ENCODE assay signal across 1 cellular context in genomic region chr12:29782821-29783772, GRCh38.
TF ChIP-seq lines count a peak whose summit lies in the region.

No MANE protein-coding gene starts in this region.

TF ChIP-seq in GM12878, 131 proteins besides CTCF, POLR2A, EP300 and RAD21 (continued from another document):
- TF ChIP-seq RUNX3 (IDR thresholded peaks at IDR 0.05; ENCODE audit: low read length) (no peak), CREM (IDR thresholded peaks at IDR 0.05; ENCODE audit: low read depth) (no peak), CEBPB (IDR thresholded peaks at IDR 0.05; ENCODE audit: borderline replicate concordance in 1 of 2, low read depth in 2 of 2, low read length in 2 of 2) (no peak), SRF (IDR thresholded peaks at IDR 0.05; ENCODE audit: low read depth in 2 of 2, low read length in 2 of 2) (no peak), BHLHE40 (IDR thresholded peaks at IDR 0.05; ENCODE audit: borderline replicate concordance in 1 of 2, low read depth in 2 of 2, low read length in 1 of 2) (0 out of 4 replicates have a peak, but pooled peaks of 1 of the 2 experiments have one; percentile 7), CBFB (IDR thresholded peaks at IDR 0.05; ENCODE audit: low read depth) (no peak), IRF3 (IDR thresholded peaks at IDR 0.05) (no peak), LARP7 (IDR thresholded peaks at IDR 0.05) (peak; percentile 67; the same call in 1 of the 2 replicates), SMARCA5 (IDR thresholded peaks at IDR 0.05) (0 out of 2 replicates have a peak, but pooled peaks have one; percentile 72), GATAD2B (conservative IDR thresholded peaks at IDR 0.05; ENCODE audit: low read depth) (peak; percentile 75), NR2F1 (conservative IDR thresholded peaks at IDR 0.05) (0 out of 2 replicates have a peak, but pooled peaks have one; percentile 7), MLLT1 (IDR thresholded peaks at IDR 0.05) (0 out of 2 replicates have a peak, but pooled peaks have one; percentile 53), CHD2 (IDR thresholded peaks at IDR 0.05; ENCODE audit: borderline replicate concordance, low read depth, low read length) (0 out of 2 replicates have a peak, but pooled peaks have one; percentile 2), NRF1 (conservative IDR thresholded peaks at IDR 0.05; ENCODE audit: low read depth, low read length) (no peak), E2F4 (IDR thresholded peaks at IDR 0.05; ENCODE audit: low read depth, low read length) (no peak), MEF2A (IDR thresholded peaks at IDR 0.05; ENCODE audit: insufficient read depth, low read depth, low read length) (no peak), IKZF1 (conservative IDR thresholded peaks at IDR 0.05) (peak; percentile 73)
- TF ChIP-seq, protein P1, sequence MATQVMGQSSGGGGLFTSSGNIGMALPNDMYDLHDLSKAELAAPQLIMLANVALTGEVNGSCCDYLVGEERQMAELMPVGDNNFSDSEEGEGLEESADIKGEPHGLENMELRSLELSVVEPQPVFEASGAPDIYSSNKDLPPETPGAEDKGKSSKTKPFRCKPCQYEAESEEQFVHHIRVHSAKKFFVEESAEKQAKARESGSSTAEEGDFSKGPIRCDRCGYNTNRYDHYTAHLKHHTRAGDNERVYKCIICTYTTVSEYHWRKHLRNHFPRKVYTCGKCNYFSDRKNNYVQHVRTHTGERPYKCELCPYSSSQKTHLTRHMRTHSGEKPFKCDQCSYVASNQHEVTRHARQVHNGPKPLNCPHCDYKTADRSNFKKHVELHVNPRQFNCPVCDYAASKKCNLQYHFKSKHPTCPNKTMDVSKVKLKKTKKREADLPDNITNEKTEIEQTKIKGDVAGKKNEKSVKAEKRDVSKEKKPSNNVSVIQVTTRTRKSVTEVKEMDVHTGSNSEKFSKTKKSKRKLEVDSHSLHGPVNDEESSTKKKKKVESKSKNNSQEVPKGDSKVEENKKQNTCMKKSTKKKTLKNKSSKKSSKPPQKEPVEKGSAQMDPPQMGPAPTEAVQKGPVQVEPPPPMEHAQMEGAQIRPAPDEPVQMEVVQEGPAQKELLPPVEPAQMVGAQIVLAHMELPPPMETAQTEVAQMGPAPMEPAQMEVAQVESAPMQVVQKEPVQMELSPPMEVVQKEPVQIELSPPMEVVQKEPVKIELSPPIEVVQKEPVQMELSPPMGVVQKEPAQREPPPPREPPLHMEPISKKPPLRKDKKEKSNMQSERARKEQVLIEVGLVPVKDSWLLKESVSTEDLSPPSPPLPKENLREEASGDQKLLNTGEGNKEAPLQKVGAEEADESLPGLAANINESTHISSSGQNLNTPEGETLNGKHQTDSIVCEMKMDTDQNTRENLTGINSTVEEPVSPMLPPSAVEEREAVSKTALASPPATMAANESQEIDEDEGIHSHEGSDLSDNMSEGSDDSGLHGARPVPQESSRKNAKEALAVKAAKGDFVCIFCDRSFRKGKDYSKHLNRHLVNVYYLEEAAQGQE (IDR thresholded peaks at IDR 0.05; ENCODE audit: low read depth, low read length): no peak
- TF ChIP-seq, protein P2, sequence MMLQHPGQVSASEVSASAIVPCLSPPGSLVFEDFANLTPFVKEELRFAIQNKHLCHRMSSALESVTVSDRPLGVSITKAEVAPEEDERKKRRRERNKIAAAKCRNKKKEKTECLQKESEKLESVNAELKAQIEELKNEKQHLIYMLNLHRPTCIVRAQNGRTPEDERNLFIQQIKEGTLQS (IDR thresholded peaks at IDR 0.05; ENCODE audit: borderline replicate concordance, extremely low read depth, low read depth, low read length): no peak
TF ChIP-seq in GM12878: peak in this region for 9.
